Comparison of ENCODE assay signal across 8 cellular contexts in genomic region chr5:41707853-41708603, GRCh38.
A peak's percentile ranks its signal among the peaks of the same experiment; 100 is the strongest.
DNase-seq lines count a peak whose midpoint lies in the region; ATAC-seq and TF ChIP-seq lines count a peak whose summit lies in the region.

No MANE protein-coding gene starts in this region.

- no peak overlapping the region for H3K4me3 ChIP-seq in A673 (ENCODE audit: low read depth, low read length, poor library complexity, severe bottlenecking)

- intact Hi-C loops in A673 (cut with micrococcal nuclease; ENCODE audit: unreplicated experiment), result loop anchor here (1.0 kb wide), 1 partner anchor 135 kb away; no protein-coding TSS in a partner anchor
- intact Hi-C loops in activated CD4-positive, alpha-beta T cell treated with anti-CD3 and anti-CD28 coated beads for 36 hours (cut with DNase I, micrococcal nuclease), result loop anchor here in 1 of 2 experiments (5.0 kb wide), 1 partner anchor 349 kb away; no protein-coding TSS in a partner anchor

- H3K4me3 Mint-ChIP-seq in activated CD4-positive, alpha-beta T cell treated with anti-CD3 and anti-CD28 coated beads for 36 hours, result no peak overlapping the region

- H3K27me3 ChIP-seq in A673 (replicated peaks; ENCODE audit: insufficient read depth, low read depth, low read length, poor library complexity), result no peaks in the 10 kb centered on the region

- H3K9me3 Mint-ChIP-seq in activated CD4-positive, alpha-beta T cell treated with anti-CD3 and anti-CD28 coated beads for 36 hours (ENCODE audit: low read depth), result peaks cover 25% of the 10 kb centered on the region

- H3K36me3 Mint-ChIP-seq in activated CD4-positive, alpha-beta T cell treated with anti-CD3 and anti-CD28 coated beads for 36 hours (ENCODE audit: low read depth), result no peaks in the 10 kb centered on the region

- H3K9me3 ChIP-seq in A673 (ENCODE audit: low read depth, low read length, poor library complexity, severe bottlenecking), result no peaks in the 10 kb centered on the region

- DNase-seq in A673 (ENCODE audit: low spot score), result peak; percentile 68
- peak; percentile 28 for DNase-seq in NCI-H460 (ENCODE audit: extremely low read depth, low read depth)
- peak; percentile 3 to 8 for DNase-seq in erythroblast (lab: John Stamatoyannopoulos, UW)
- DNase-seq in effector CD8-positive, alpha-beta T cell (lab: John Stamatoyannopoulos, UW), result no peak
- no peak for DNase-seq in KG1 (lab: John Stamatoyannopoulos, UW)
- DNase-seq in activated CD4-positive, alpha-beta T cell treated with anti-CD3 and anti-CD28 coated beads for 36 hours, result no peak

- no peaks in the 10 kb centered on the region for H3K4me1 Mint-ChIP-seq in activated CD4-positive, alpha-beta T cell treated with anti-CD3 and anti-CD28 coated beads for 36 hours

- POLR2A ChIA-PET in A673 (lab: Charles Lee; ENCODE audit: low non-redundant PET), result no interaction called here
- POLR2A ChIA-PET in activated CD4-positive, alpha-beta T cell treated with anti-CD3 and anti-CD28 coated beads for 36 hours (lab: Charles Lee), result no interaction called here

- TF ChIP-seq POLR2A in erythroblast (IDR thresholded peaks at IDR 0.05; ENCODE audit: low read length), result no peak

- H3K27me3 Mint-ChIP-seq in activated CD4-positive, alpha-beta T cell treated with anti-CD3 and anti-CD28 coated beads for 36 hours, result peaks cover 10% of the 10 kb centered on the region

- no peaks in the 10 kb centered on the region for H3K4me1 ChIP-seq in A673 (ENCODE audit: insufficient read depth, low read length, poor library complexity, severe bottlenecking)

- no peak overlapping the region for H3K27ac Mint-ChIP-seq in activated CD4-positive, alpha-beta T cell treated with anti-CD3 and anti-CD28 coated beads for 36 hours

- no peaks in the 10 kb centered on the region for H3K36me3 ChIP-seq in A673 (ENCODE audit: insufficient read depth, low read length, poor library complexity, severe bottlenecking)

- CTCF ChIA-PET in A673 (lab: Charles Lee), result interaction anchor here (0.9 kb wide), 1 partner anchor 136 kb away, joined by 3 read pairs; no protein-coding TSS in a partner anchor
- CTCF ChIA-PET in activated CD4-positive, alpha-beta T cell treated with anti-CD3 and anti-CD28 coated beads for 36 hours (lab: Charles Lee), result interaction anchor here (0.6 to 1.1 kb wide), 3 partner anchors 27 to 213 kb away, joined by 4 to 5 read pairs (median 4); no protein-coding TSS in a partner anchor

- no TSS peak for BruUV-seq in A673 (replicated peaks; lab: Mats Ljungman, UMichigan)

- peak; percentile 67 for TF ChIP-seq CTCF in A673 (conservative IDR thresholded peaks at IDR 0.05; ENCODE audit: low read depth, low read length)

- H3K27ac ChIP-seq in A673 (ENCODE audit: low read depth, low read length, poor library complexity, severe bottlenecking), result no peak overlapping the region

- ATAC-seq in GM18867 (IDR thresholded peaks at IDR 0.05; ENCODE audit: unreplicated experiment) (peak; percentile 95), HG03097 (IDR thresholded peaks at IDR 0.05; ENCODE audit: low FRiP score, unreplicated experiment) (peak; percentile 67)
- ATAC-seq in activated CD4-positive, alpha-beta T cell treated with anti-CD3 and anti-CD28 coated beads for 36 hours, result no peak

Comparison
In these comparisons a context has a peak if more than half of its experiments do, and no peak if none do; other contexts are left out.
1. DNase-seq: peak in A673 (single experiment), NCI-H460 (single experiment) and erythroblast (2 of 2); none in effector CD8-positive, alpha-beta T cell (single experiment), KG1 (single experiment) and activated CD4-positive, alpha-beta T cell treated with anti-CD3 and anti-CD28 coated beads for 36 hours (single experiment).